ENCODE assay signal across 12 cellular contexts in genomic region chr1:228158151-228158571, GRCh38. TPM values are rescaled to one million over a fixed set of nuclear protein-coding genes. Genes with fewer than 3 reads are reported as not detected.
"Had no signal": no experiment of that assay in that cellular context is flagged by ENCODE, and none has a peak within 500 bp of the region (broad histone marks: within the 10 kb centered on the region; RNA-seq: fewer than 3 reads in every experiment).

No MANE protein-coding gene starts in this region.

- H3K4me3 Mint-ChIP-seq: activated CD4-positive, alpha-beta memory T cell treated with anti-CD3 and anti-CD28 coated beads for 36 hours; activated naive CD8-positive, alpha-beta T cell treated with anti-CD3 and anti-CD28 coated beads, Interleukin-2, amount 50 U/mL, for 24 hours; stimulated activated naive CD8-positive, alpha-beta T cell treated with anti-CD3 and anti-CD28 coated beads, Interleukin-15, Interleukin-2, amounts not matched to agents 100 ng/mL and 50 ng/mL, for 24 hours had no signal

- H3K27me3 Mint-ChIP-seq: activated CD4-positive, alpha-beta memory T cell treated with anti-CD3 and anti-CD28 coated beads for 36 hours; activated naive CD8-positive, alpha-beta T cell treated with anti-CD3 and anti-CD28 coated beads, Interleukin-2, amount 50 U/mL, for 24 hours; naive thymus-derived CD4-positive, alpha-beta T cell; stimulated activated naive CD8-positive, alpha-beta T cell treated with anti-CD3 and anti-CD28 coated beads, Interleukin-15, Interleukin-2, amounts not matched to agents 100 ng/mL and 50 ng/mL, for 24 hours had no signal

- H3K27ac ChIP-seq: neutrophil, sigmoid colon, upper lobe of left lung had no signal

- H3K4me3 ChIP-seq: sigmoid colon, upper lobe of left lung had no signal

- H3K36me3 Mint-ChIP-seq: activated CD4-positive, alpha-beta memory T cell treated with anti-CD3 and anti-CD28 coated beads for 36 hours; naive thymus-derived CD4-positive, alpha-beta T cell had no signal

- H3K36me3 ChIP-seq: neutrophil, sigmoid colon had no signal

- H3K9me3 ChIP-seq: neutrophil, sigmoid colon, upper lobe of left lung had no signal

- DNase-seq: activated CD4-positive, alpha-beta memory T cell treated with anti-CD3 and anti-CD28 coated beads for 36 hours; activated CD4-positive, alpha-beta T cell treated with anti-CD3 and anti-CD28 coated beads for 1 hour; activated naive CD4-positive, alpha-beta T cell treated with Interleukin-2 at 50 U/mL for 16 hours; activated naive CD8-positive, alpha-beta T cell treated with anti-CD3 and anti-CD28 coated beads, Interleukin-2, amount 50 U/mL, for 24 hours; cortex of kidney; naive thymus-derived CD4-positive, alpha-beta T cell; sigmoid colon; stimulated activated CD4-positive, alpha-beta T cell treated with anti-CD3 and anti-CD28 coated beads, Interleukin-12 subunit alpha, Interleukin-12 subunit beta, amount 100 ng/mL, for 4 hours; T-helper 9 cell had no signal

- H3K27ac Mint-ChIP-seq: activated CD4-positive, alpha-beta memory T cell treated with anti-CD3 and anti-CD28 coated beads for 36 hours; activated naive CD8-positive, alpha-beta T cell treated with anti-CD3 and anti-CD28 coated beads, Interleukin-2, amount 50 U/mL, for 24 hours; stimulated activated naive CD8-positive, alpha-beta T cell treated with anti-CD3 and anti-CD28 coated beads, Interleukin-15, Interleukin-2, amounts not matched to agents 100 ng/mL and 50 ng/mL, for 24 hours had no signal

- H3K9me3 Mint-ChIP-seq: activated CD4-positive, alpha-beta memory T cell treated with anti-CD3 and anti-CD28 coated beads for 36 hours; activated naive CD8-positive, alpha-beta T cell treated with anti-CD3 and anti-CD28 coated beads, Interleukin-2, amount 50 U/mL, for 24 hours; naive thymus-derived CD4-positive, alpha-beta T cell; stimulated activated naive CD8-positive, alpha-beta T cell treated with anti-CD3 and anti-CD28 coated beads, Interleukin-15, Interleukin-2, amounts not matched to agents 100 ng/mL and 50 ng/mL, for 24 hours had no signal

RNA-seq across cellular contexts. Expression of gene GJC2, which starts 8.4 kb away (rescaled TPM):
- polyA plus RNA-seq: naive thymus-derived CD4-positive, alpha-beta T cell had no signal
